8 cellular contexts compared by ENCODE assay signal in genomic region chr12:68331500-68331868, GRCh38. TPM values are rescaled to one million over a fixed set of nuclear protein-coding genes. Genes with fewer than 3 reads are reported as not detected.
A peak's percentile ranks its signal among the peaks of the same experiment; 100 is the strongest.
DNase-seq lines count a peak whose midpoint lies in the region; ATAC-seq and TF ChIP-seq lines count a peak whose summit lies in the region.

No MANE protein-coding gene starts in this region.

- no peaks in the 10 kb centered on the region for H3K9me3 Mint-ChIP-seq in T-helper 2 cell treated with Interferon-gamma antibody and Interleukin-4, amounts not matched to agents 5 μg/mL and 100 μg/mL, for 36 hours

- WGBS in right cardiac atrium = 27% methylated on average over 9 of the region's 9 CpGs

- H3K4me1 ChIP-seq in right cardiac atrium (ENCODE audit: control insufficient read depth, insufficient read depth, low read length) = no peaks in the 10 kb centered on the region

- intact Hi-C loops in right cardiac atrium (cut with DNase I) = no loop called here

- peak; percentile 13 for DNase-seq in HEK293T (ENCODE audit: extremely low spot score)
- DNase-seq in T-helper 2 cell treated with Interferon-gamma antibody and Interleukin-4, amounts not matched to agents 5 μg/mL and 100 μg/mL, for 36 hours (ENCODE audit: low spot score) = no peak
- DNase-seq in right cardiac atrium = no peak
- DNase-seq in stimulated activated CD4-positive, alpha-beta T cell treated with anti-CD3 and anti-CD28 coated beads, Interleukin-1b, Interleukin-23, amount 100 ng/mL, for 48 hours = peak; percentile 29
- no peak for DNase-seq in Kasumi-1 (lab: John Stamatoyannopoulos, UW)
- no peak for DNase-seq in 8988T
- no peak for DNase-seq in SK-N-DZ (ENCODE audit: low spot score)

- CTCF ChIA-PET in HEK293T (lab: Yijun Ruan, JAX) = interaction anchor here (0.6 to 1.1 kb wide), 3 partner anchors 14 to 295 kb away, joined by 3 to 6 read pairs (median 4); no protein-coding TSS in a partner anchor

- no peak overlapping the region for H3K27ac Mint-ChIP-seq in T-helper 2 cell treated with Interferon-gamma antibody and Interleukin-4, amounts not matched to agents 5 μg/mL and 100 μg/mL, for 36 hours

- POLR2A ChIA-PET in HEK293T (lab: Yijun Ruan, JAX) = interaction anchor here (0.9 to 1.3 kb wide), 4 partner anchors 10 to 356 kb away, joined by 3 to 4 read pairs (median 4); partner anchors contain the start of gene NUP107

- peaks cover 14% of the 10 kb centered on the region for H3K27me3 Mint-ChIP-seq in T-helper 2 cell treated with Interferon-gamma antibody and Interleukin-4, amounts not matched to agents 5 μg/mL and 100 μg/mL, for 36 hours (ENCODE audit: low read depth)

- ATAC-seq in right cardiac atrium (no peak), HG03521 (IDR thresholded peaks at IDR 0.05; ENCODE audit: unreplicated experiment) (no peak)

- H3K36me3 Mint-ChIP-seq in T-helper 2 cell treated with Interferon-gamma antibody and Interleukin-4, amounts not matched to agents 5 μg/mL and 100 μg/mL, for 36 hours (ENCODE audit: low read depth) = peaks cover 2% of the 10 kb centered on the region

- peak overlapping the region; percentile 87 for H3K4me3 Mint-ChIP-seq in T-helper 2 cell treated with Interferon-gamma antibody and Interleukin-4, amounts not matched to agents 5 μg/mL and 100 μg/mL, for 36 hours

- H3K4me1 Mint-ChIP-seq in T-helper 2 cell treated with Interferon-gamma antibody and Interleukin-4, amounts not matched to agents 5 μg/mL and 100 μg/mL, for 36 hours (ENCODE audit: low read depth) = peaks cover 36% of the 10 kb centered on the region

- H3K4me3 ChIP-seq in right cardiac atrium (ENCODE audit: low read length) = peak overlapping the region; percentile 68

- H3K9me3 ChIP-seq in right cardiac atrium (ENCODE audit: control insufficient read depth, low read length) = no peaks in the 10 kb centered on the region

- H3K27ac ChIP-seq in right cardiac atrium (ENCODE audit: low read length) = no peak overlapping the region

- H3K27me3 ChIP-seq in right cardiac atrium (ENCODE audit: control insufficient read depth, insufficient read depth) = no peaks in the 10 kb centered on the region

TF ChIP-seq in HEK293T, 16 proteins besides CTCF, POLR2A, EP300 and RAD21:
- TF ChIP-seq ZNF384 (IDR thresholded peaks at IDR 0.05) (no peak), ELF4 (IDR thresholded peaks at IDR 0.05) (no peak), FOXM1 (IDR thresholded peaks at IDR 0.05; ENCODE audit: borderline replicate concordance) (no peak), L3MBTL2 (conservative IDR thresholded peaks at IDR 0.05) (no peak), SP1 (IDR thresholded peaks at IDR 0.05) (no peak), LEF1 (IDR thresholded peaks at IDR 0.05; ENCODE audit: borderline replicate concordance) (no peak), FOXK2 (IDR thresholded peaks at IDR 0.05) (no peak), ARNT (IDR thresholded peaks at IDR 0.05) (no peak), BHLHE40 (IDR thresholded peaks at IDR 0.05; ENCODE audit: borderline replicate concordance) (no peak), SUZ12 (IDR thresholded peaks at IDR 0.05) (no peak), FOXA1 (IDR thresholded peaks at IDR 0.05) (no peak), PKNOX1 (IDR thresholded peaks at IDR 0.05) (no peak)

RNA-seq across cellular contexts. Expression of gene MDM1, which starts 0.7 kb away (rescaled TPM):
- total RNA-seq in right cardiac atrium = 10 to 100 TPM in 3 of 4 donors, 1 to 10 TPM in 1; 8.8 to 14.6 (median 11.8) TPM
- polyA plus RNA-seq in right cardiac atrium = 8.6 TPM
- polyA plus RNA-seq in SK-N-DZ (2014; cell fraction: cytosol; rRNA removed) = 19.5 and 19.6 TPM in 2 replicates
- 56.4 and 77.9 TPM in 2 replicates for polyA plus RNA-seq in SK-N-DZ (2014; cell fraction: nucleus; rRNA removed)

Comparison
In these comparisons a context has a peak if more than half of its experiments do, and no peak if none do; other contexts are left out.
1. DNase-seq: peak in HEK293T (single experiment) and stimulated activated CD4-positive, alpha-beta T cell treated with anti-CD3 and anti-CD28 coated beads, Interleukin-1b, Interleukin-23, amount 100 ng/mL, for 48 hours (single experiment); none in T-helper 2 cell treated with Interferon-gamma antibody and Interleukin-4, amounts not matched to agents 5 μg/mL and 100 μg/mL, for 36 hours (single experiment), right cardiac atrium (0 of 3), Kasumi-1 (0 of 2), 8988T (single experiment) and SK-N-DZ (single experiment).